ENCODE assay signal across 19 cellular contexts in genomic region chr13:42028113-42028799, GRCh38. TPM values are rescaled to one million over a fixed set of nuclear protein-coding genes. Genes with fewer than 3 reads are reported as not detected.
DNase-seq lines count a peak whose midpoint lies in the region; ATAC-seq and TF ChIP-seq lines count a peak whose summit lies in the region.
"Had no signal": no experiment of that assay in that cellular context is flagged by ENCODE, and none has a peak within 500 bp of the region (broad histone marks: within the 10 kb centered on the region; RNA-seq: fewer than 3 reads in every experiment).

No MANE protein-coding gene starts in this region.

- H2BK15ac ChIP-seq in IMR-90 (ENCODE audit: low read depth, low read length) = no peak overlapping the region

- no peak overlapping the region for H4K5ac ChIP-seq in IMR-90 (ENCODE audit: low read depth, low read length)

- peak overlapping the region; percentile 75 for H2AFZ ChIP-seq in IMR-90 (replicated peaks; ENCODE audit: low read length, poor library complexity)

- H3K4me3 Mint-ChIP-seq in endodermal cell = no peak overlapping the region
- H3K4me3 Mint-ChIP-seq: activated CD4-positive, alpha-beta memory T cell treated with anti-CD3 and anti-CD28 coated beads for 36 hours; activated naive CD8-positive, alpha-beta T cell; activated T-cell treated with anti-CD3 and anti-CD28 coated beads, Interleukin-2, amount 50 U/mL, for 24 hours; naive thymus-derived CD8-positive, alpha-beta T cell had no signal

- no peak overlapping the region for H4K8ac ChIP-seq in IMR-90 (ENCODE audit: low read depth in 2 of 2, low read length in 2 of 2)

- no peaks in the 10 kb centered on the region for H3K4me1 Mint-ChIP-seq in endodermal cell
- H3K4me1 Mint-ChIP-seq: naive thymus-derived CD8-positive, alpha-beta T cell had no signal

- no peak for ATAC-seq in IMR-90 (ENCODE audit: low read depth)
- ATAC-seq in esophagus mucosa = peak; percentile 22
- no peak for ATAC-seq in GM21528 (IDR thresholded peaks at IDR 0.05; ENCODE audit: low FRiP score, unreplicated experiment)
- no peak for ATAC-seq in GM18520 (IDR thresholded peaks at IDR 0.05; ENCODE audit: unreplicated experiment)
- ATAC-seq: naive thymus-derived CD8-positive, alpha-beta T cell; psoas muscle had no signal

- no peaks in the 10 kb centered on the region for H3K9me3 ChIP-seq in IMR-90 (ENCODE audit: control insufficient read depth, insufficient read depth, low read length)
- H3K9me3 ChIP-seq in muscle layer of duodenum (ENCODE audit: control insufficient read depth in 1 of 2, low read length in 2 of 2) = no peaks in the 10 kb centered on the region
- H3K9me3 ChIP-seq in endodermal cell (ENCODE audit: control insufficient read depth, low read length) = no peaks in the 10 kb centered on the region
- H3K9me3 ChIP-seq: psoas muscle, stomach had no signal

- H3K9me3 Mint-ChIP-seq in endodermal cell = peaks cover under 1% of the 10 kb centered on the region
- H3K9me3 Mint-ChIP-seq: activated CD4-positive, alpha-beta memory T cell treated with anti-CD3 and anti-CD28 coated beads for 36 hours; activated T-cell treated with anti-CD3 and anti-CD28 coated beads, Interleukin-2, amount 50 U/mL, for 24 hours; naive thymus-derived CD8-positive, alpha-beta T cell had no signal

- H3K4me1 ChIP-seq in IMR-90 (ENCODE audit: control insufficient read depth, insufficient read depth, low read length) = no peaks in the 10 kb centered on the region
- no peaks in the 10 kb centered on the region for H3K4me1 ChIP-seq in muscle layer of duodenum (ENCODE audit: control insufficient read depth in 1 of 2, insufficient read depth in 2 of 2, low read length in 2 of 2)
- H3K4me1 ChIP-seq in endodermal cell (ENCODE audit: control insufficient read depth, insufficient read depth, low read length) = no peaks in the 10 kb centered on the region
- H3K4me1 ChIP-seq: psoas muscle, stomach had no signal

- H3K18ac ChIP-seq in IMR-90 (ENCODE audit: low read depth, low read length) = no peak overlapping the region

- no peaks in the 10 kb centered on the region for H3K79me1 ChIP-seq in IMR-90 (ENCODE audit: low read depth in 1 of 2, low read length in 2 of 2)

- H4K20me1 ChIP-seq in IMR-90 (ENCODE audit: insufficient read depth, low read length) = no peaks in the 10 kb centered on the region

- H2AK9ac ChIP-seq in IMR-90 (replicated peaks; ENCODE audit: low read depth, low read length, poor library complexity) = peak overlapping the region; percentile 9

- dilution Hi-C loops in IMR-90 (cut with HindIII; ENCODE audit: low sequenced_read_pairs, unreplicated experiment) = no loop called here

- intact Hi-C loops in IMR-90 (cut with micrococcal nuclease) = no loop called here

- no peaks in the 10 kb centered on the region for H3K36me3 ChIP-seq in IMR-90 (ENCODE audit: control insufficient read depth, insufficient read depth, low read length)
- H3K36me3 ChIP-seq in muscle layer of duodenum (ENCODE audit: control insufficient read depth in 1 of 2, insufficient read depth in 2 of 2, low read length in 2 of 2) = no peaks in the 10 kb centered on the region
- no peaks in the 10 kb centered on the region for H3K36me3 ChIP-seq in endodermal cell (ENCODE audit: control insufficient read depth, insufficient read depth, low read length)
- H3K36me3 ChIP-seq: cardiac muscle cell, stomach had no signal

- H3K9ac ChIP-seq in IMR-90 (ENCODE audit: low read depth, low read length) (no peak overlapping the region), endodermal cell (ENCODE audit: extremely low read depth, low read length, poor library complexity, severe bottlenecking) (no peak overlapping the region)

- TF ChIP-seq CTCF in AG10803 (conservative IDR thresholded peaks at IDR 0.05; ENCODE audit: low read length) = no peak
- TF ChIP-seq CTCF in IMR-90 (conservative IDR thresholded peaks at IDR 0.05; ENCODE audit: low read depth, low read length) = no peak
- no peak for TF ChIP-seq CTCF in endodermal cell (conservative IDR thresholded peaks at IDR 0.05)

- DNase-seq in AG10803 (ENCODE audit: low read depth) = peak; percentile 9
- DNase-seq in IMR-90 = no peak
- DNase-seq in endodermal cell = no peak
- DNase-seq in NAMALWA (ENCODE audit: low spot score) = no peak
- DNase-seq: activated CD4-positive, alpha-beta memory T cell treated with anti-CD3 and anti-CD28 coated beads for 36 hours; activated T-cell treated with anti-CD3 and anti-CD28 coated beads, Interleukin-2, amount 50 U/mL, for 24 hours; effector CD4-positive, alpha-beta T cell; H7; kidney glomerular epithelial cell; naive thymus-derived CD8-positive, alpha-beta T cell; psoas muscle; stomach had no signal

- no peaks in the 10 kb centered on the region for H3K36me3 Mint-ChIP-seq in endodermal cell (ENCODE audit: low read depth)
- H3K36me3 Mint-ChIP-seq: activated CD4-positive, alpha-beta memory T cell treated with anti-CD3 and anti-CD28 coated beads for 36 hours; activated naive CD8-positive, alpha-beta T cell; naive thymus-derived CD8-positive, alpha-beta T cell had no signal

- no peak overlapping the region for H3K56ac ChIP-seq in IMR-90 (ENCODE audit: extremely low read depth, insufficient read depth, low read length)

- H2BK20ac ChIP-seq in IMR-90 (ENCODE audit: low read depth, low read length) = 0 out of 2 replicates have a peak overlapping the region, but pooled peaks have one; percentile 24

- no peak overlapping the region for H3K4me2 ChIP-seq in IMR-90 (ENCODE audit: low read depth, low read length)

- no TSS peak for BruUV-seq in IMR-90 (replicated peaks; lab: Mats Ljungman, UMichigan)

- POLR2A ChIA-PET in IMR-90 (lab: Charles Lee; ENCODE audit: unreplicated experiment) = no interaction called here

- no peak overlapping the region for H4K91ac ChIP-seq in IMR-90 (ENCODE audit: insufficient read depth, low read depth, low read length)

- peaks cover 6% of the 10 kb centered on the region; the same call in 1 of the 2 replicates for H3K9me1 ChIP-seq in IMR-90 (ENCODE audit: insufficient read depth, low read length)

- H3K4ac ChIP-seq in IMR-90 (ENCODE audit: low read depth, low read length) = no peak overlapping the region

- H3K27ac ChIP-seq in IMR-90 (ENCODE audit: insufficient read depth, low read length) = no peak overlapping the region
- H3K27ac ChIP-seq in muscle layer of duodenum (ENCODE audit: low read length) = peak overlapping the region; percentile 54
- no peak overlapping the region for H3K27ac ChIP-seq in endodermal cell (ENCODE audit: low read depth, low read length)
- H3K27ac ChIP-seq: cardiac muscle cell, psoas muscle, SK-N-MC had no signal

- no peak for TF ChIP-seq POLR2A in IMR-90 (IDR thresholded peaks at IDR 0.05; ENCODE audit: low read depth, low read length)

- WGBS in IMR-90 (ENCODE audit: extremely low coverage in 2 of 2, insufficient read length in 1 of 2), 2 experiments = 43% methylated on average over 3 of the region's 3 CpGs; no CpG with 5 or more reads in 1 of the 2 experiments
- 83 to 84% methylated on average over 3 of the region's 3 CpGs for WGBS in endodermal cell (ENCODE audit: insufficient coverage in 1 of 2, insufficient read length in 1 of 2), 2 experiments

- H2BK5ac ChIP-seq in IMR-90 (ENCODE audit: low read depth, low read length, poor library complexity, severe bottlenecking) = no peak overlapping the region

- H2AK5ac ChIP-seq in IMR-90 (ENCODE audit: low read depth, low read length) = no peak overlapping the region; the same call in 1 of the 2 replicates

- H2BK120ac ChIP-seq in IMR-90 (ENCODE audit: low read depth, low read length) = no peak overlapping the region

- no peak for TF ChIP-seq RAD21 in IMR-90 (IDR thresholded peaks at IDR 0.05; ENCODE audit: low read length)

- CTCF ChIA-PET in IMR-90 (lab: Yijun Ruan, JAX) = no interaction called here

- no peaks in the 10 kb centered on the region for H3K27me3 Mint-ChIP-seq in endodermal cell (ENCODE audit: insufficient read depth)

- in situ Hi-C loops in IMR-90 (cut with MboI; ENCODE audit: low sequenced_read_pairs) = no loop called here

- no peaks in the 10 kb centered on the region for H3K27me3 ChIP-seq in IMR-90 (ENCODE audit: control insufficient read depth, insufficient read depth, low read length)
- no peaks in the 10 kb centered on the region for H3K27me3 ChIP-seq in muscle layer of duodenum (ENCODE audit: low read depth, low read length)
- H3K27me3 ChIP-seq in endodermal cell (ENCODE audit: control insufficient read depth, insufficient read depth, low read length, poor library complexity, severe bottlenecking) = no peaks in the 10 kb centered on the region
- H3K27me3 ChIP-seq: cardiac muscle cell, stomach had no signal

- no peak overlapping the region for H3K14ac ChIP-seq in IMR-90 (replicated peaks; ENCODE audit: low read depth, low read length)

- 0 out of 2 replicates have a peak overlapping the region, but pooled peaks have one; percentile 5 for H3K23ac ChIP-seq in IMR-90 (ENCODE audit: low read depth, low read length)

- no peak overlapping the region for H3K27ac Mint-ChIP-seq in endodermal cell
- H3K27ac Mint-ChIP-seq: activated CD4-positive, alpha-beta memory T cell treated with anti-CD3 and anti-CD28 coated beads for 36 hours; activated naive CD8-positive, alpha-beta T cell; activated T-cell treated with anti-CD3 and anti-CD28 coated beads, Interleukin-2, amount 50 U/mL, for 24 hours had no signal

- no peak overlapping the region for H3K4me3 ChIP-seq in AG10803 (ENCODE audit: low read length)
- no peak overlapping the region for H3K4me3 ChIP-seq in IMR-90 (ENCODE audit: insufficient read depth, low read depth, low read length)
- no peak overlapping the region for H3K4me3 ChIP-seq in muscle layer of duodenum (ENCODE audit: low read depth in 1 of 2, low read length in 2 of 2)
- no peak overlapping the region for H3K4me3 ChIP-seq in endodermal cell (ENCODE audit: low read length)
- H3K4me3 ChIP-seq: cardiac muscle cell, psoas muscle, SK-N-MC, stomach had no signal

TF ChIP-seq in IMR-90, 13 proteins besides CTCF, POLR2A, EP300 and RAD21 (continues in another document):
- TF ChIP-seq CHD1 (IDR thresholded peaks at IDR 0.05; ENCODE audit: low read depth, low read length) (no peak), RFX5 (IDR thresholded peaks at IDR 0.05; ENCODE audit: low read depth, low read length) (no peak)

RNA-seq across cellular contexts. Expression of gene DGKH, which starts 20.2 kb away (rescaled TPM):
- total RNA-seq in IMR-90 (2012; rRNA removed) = 9.7 and 13.4 TPM in 2 replicates
- polyA plus RNA-seq in IMR-90 (2012; rRNA removed) = 1.6 and 2.0 TPM in 2 replicates
- polyA plus RNA-seq in IMR-90 (2012; cell fraction: cytosol; rRNA removed) = 0.21 and 0.30 TPM in 2 replicates
- polyA plus RNA-seq in IMR-90 (2012; cell fraction: nucleus; rRNA removed; ENCODE audit: low replicate concordance) = 1.1 and 6.6 TPM in 2 replicates
- 15.9 TPM for total RNA-seq in esophagus mucosa
- total RNA-seq in endodermal cell = 10 to 100 TPM in 1 of 2 donors, 1 to 10 TPM in 1; 7.1 to 11.5 TPM
- 3.2 TPM for polyA plus RNA-seq in endodermal cell (2013, experiment 1 of 2)
- 4.0 TPM for polyA plus RNA-seq in endodermal cell (2013, experiment 2 of 2)
